In genomic region chr1:46411601-46412341, GRCh38 we compare ENCODE assay signal across 11 cellular contexts. TPM values are rescaled to one million over a fixed set of nuclear protein-coding genes. Genes with fewer than 3 reads are reported as not detected.
DNase-seq lines count a peak whose midpoint lies in the region; ATAC-seq and TF ChIP-seq lines count a peak whose summit lies in the region.
"Had no signal": no experiment of that assay in that cellular context is flagged by ENCODE, and none has a peak within 500 bp of the region (broad histone marks: within the 10 kb centered on the region; RNA-seq: fewer than 3 reads in every experiment).

No MANE protein-coding gene starts in this region.

- no peak overlapping the region for H4K5ac ChIP-seq in IMR-90 (ENCODE audit: low read depth, low read length)

- no peak overlapping the region for H4K91ac ChIP-seq in IMR-90 (ENCODE audit: insufficient read depth, low read depth, low read length)

- 0 out of 2 replicates have a peak, but pooled peaks cover 9% of the 10 kb centered on the region for H3K9me1 ChIP-seq in IMR-90 (ENCODE audit: insufficient read depth, low read length)

- TF ChIP-seq CTCF in IMR-90 (conservative IDR thresholded peaks at IDR 0.05; ENCODE audit: low read depth, low read length), result 0 out of 2 replicates have a peak, but pooled peaks have one; percentile 10
- peak; percentile 63 for TF ChIP-seq CTCF in brain microvascular endothelial cell (IDR thresholded peaks at IDR 0.05; ENCODE audit: low read depth, low read length, missing control alignments)
- TF ChIP-seq CTCF in nephron progenitor cell (IDR thresholded peaks at IDR 0.05), result peak; percentile 44

- WGBS in IMR-90 (ENCODE audit: extremely low coverage in 2 of 2, insufficient read length in 1 of 2), 2 experiments, result 78% methylated on average over 13 of the region's 16 CpGs; no CpG with 5 or more reads in 1 of the 2 experiments

- H3K79me1 ChIP-seq in IMR-90 (ENCODE audit: low read depth in 1 of 2, low read length in 2 of 2), result no peaks in the 10 kb centered on the region

- H3K36me3 Mint-ChIP-seq in activated CD4-positive, alpha-beta T cell treated with anti-CD3 and anti-CD28 coated beads, Interleukin-2, amount 10 ng/mL, durations not matched to agents 24 days and 14 days (ENCODE audit: low read depth), result no peaks in the 10 kb centered on the region
- no peaks in the 10 kb centered on the region for H3K36me3 Mint-ChIP-seq in nephron progenitor cell (ENCODE audit: low read depth)
- H3K36me3 Mint-ChIP-seq in activated T-helper 1 cell treated with anti-CD3 and anti-CD28 coated beads, Interleukin-12 subunit alpha, Interleukin-12 subunit beta, Interleukin-2, Interleukin-4 antibody, amounts not matched to agents 30 ng/mL and 10 ng/mL and 1 ng/mL, durations not matched to agents 14 hours and 24 hours and 36 hours (ENCODE audit: low read depth), result no peaks in the 10 kb centered on the region

- H3K9me3 Mint-ChIP-seq in activated CD4-positive, alpha-beta T cell treated with anti-CD3 and anti-CD28 coated beads, Interleukin-2, amount 10 ng/mL, durations not matched to agents 24 days and 14 days, result no peaks in the 10 kb centered on the region
- no peaks in the 10 kb centered on the region for H3K9me3 Mint-ChIP-seq in nephron progenitor cell
- no peaks in the 10 kb centered on the region for H3K9me3 Mint-ChIP-seq in activated T-helper 1 cell treated with anti-CD3 and anti-CD28 coated beads, Interleukin-12 subunit alpha, Interleukin-12 subunit beta, Interleukin-2, Interleukin-4 antibody, amounts not matched to agents 30 ng/mL and 10 ng/mL and 1 ng/mL, durations not matched to agents 14 hours and 24 hours and 36 hours

- H2AK5ac ChIP-seq in IMR-90 (ENCODE audit: low read depth, low read length), result no peak overlapping the region

- H3K27me3 Mint-ChIP-seq in activated CD4-positive, alpha-beta T cell treated with anti-CD3 and anti-CD28 coated beads, Interleukin-2, amount 10 ng/mL, durations not matched to agents 24 days and 14 days, result no peaks in the 10 kb centered on the region
- H3K27me3 Mint-ChIP-seq in nephron progenitor cell (ENCODE audit: low read depth, poor library complexity), result peaks cover 15% of the 10 kb centered on the region
- peaks cover 4% of the 10 kb centered on the region for H3K27me3 Mint-ChIP-seq in activated T-helper 1 cell treated with anti-CD3 and anti-CD28 coated beads, Interleukin-12 subunit alpha, Interleukin-12 subunit beta, Interleukin-2, Interleukin-4 antibody, amounts not matched to agents 30 ng/mL and 10 ng/mL and 1 ng/mL, durations not matched to agents 14 hours and 24 hours and 36 hours (ENCODE audit: insufficient read depth)

- dilution Hi-C loops in IMR-90 (cut with HindIII; ENCODE audit: low sequenced_read_pairs, unreplicated experiment), result no loop called here

- H3K4me3 Mint-ChIP-seq in activated CD4-positive, alpha-beta T cell treated with anti-CD3 and anti-CD28 coated beads, Interleukin-2, amount 10 ng/mL, durations not matched to agents 24 days and 14 days, result no peak overlapping the region
- H3K4me3 Mint-ChIP-seq in nephron progenitor cell, result no peak overlapping the region
- H3K4me3 Mint-ChIP-seq in activated T-helper 1 cell treated with anti-CD3 and anti-CD28 coated beads, Interleukin-12 subunit alpha, Interleukin-12 subunit beta, Interleukin-2, Interleukin-4 antibody, amounts not matched to agents 30 ng/mL and 10 ng/mL and 1 ng/mL, durations not matched to agents 14 hours and 24 hours and 36 hours, result no peak overlapping the region

- CTCF ChIA-PET in IMR-90 (lab: Yijun Ruan, JAX), result no interaction called here

- H2AK9ac ChIP-seq in IMR-90 (replicated peaks; ENCODE audit: low read depth, low read length, poor library complexity), result no peak overlapping the region

- no peak overlapping the region for H3K27ac ChIP-seq in IMR-90 (ENCODE audit: insufficient read depth, low read length)
- H3K27ac ChIP-seq in brain microvascular endothelial cell, result no peak overlapping the region
- H3K27ac ChIP-seq: gastroesophageal sphincter, vagina had no signal

- no peak overlapping the region for H2BK120ac ChIP-seq in IMR-90 (ENCODE audit: low read depth, low read length)

- H3K36me3 ChIP-seq in IMR-90 (ENCODE audit: control insufficient read depth, insufficient read depth, low read length) (no peaks in the 10 kb centered on the region), brain microvascular endothelial cell (replicated peaks) (no peaks in the 10 kb centered on the region)

- H3K23ac ChIP-seq in IMR-90 (ENCODE audit: low read depth, low read length), result no peak overlapping the region

- no peaks in the 10 kb centered on the region for H4K20me1 ChIP-seq in IMR-90 (ENCODE audit: insufficient read depth, low read length)

- intact Hi-C loops in activated CD4-positive, alpha-beta T cell treated with anti-CD3 and anti-CD28 coated beads, Interleukin-2, amount 10 ng/mL, durations not matched to agents 24 days and 14 days (cut with micrococcal nuclease), result no loop called here
- intact Hi-C loops in IMR-90 (cut with micrococcal nuclease), result no loop called here
- intact Hi-C loops in activated T-helper 1 cell treated with anti-CD3 and anti-CD28 coated beads, Interleukin-12 subunit alpha, Interleukin-12 subunit beta, Interleukin-2, Interleukin-4 antibody, amounts not matched to agents 30 ng/mL and 10 ng/mL and 1 ng/mL, durations not matched to agents 14 hours and 24 hours and 36 hours (cut with micrococcal nuclease), result no loop called here

- no peak overlapping the region for H2BK20ac ChIP-seq in IMR-90 (ENCODE audit: low read depth, low read length)

- no TSS peak for BruUV-seq in IMR-90 (replicated peaks; lab: Mats Ljungman, UMichigan)

- no peak overlapping the region for H2BK15ac ChIP-seq in IMR-90 (ENCODE audit: low read depth, low read length)

- no peak overlapping the region for H3K18ac ChIP-seq in IMR-90 (ENCODE audit: low read depth, low read length)

- no peak overlapping the region for H2BK5ac ChIP-seq in IMR-90 (ENCODE audit: low read depth, low read length, poor library complexity, severe bottlenecking)

- no peaks in the 10 kb centered on the region for H3K4me1 Mint-ChIP-seq in activated CD4-positive, alpha-beta T cell treated with anti-CD3 and anti-CD28 coated beads, Interleukin-2, amount 10 ng/mL, durations not matched to agents 24 days and 14 days
- H3K4me1 Mint-ChIP-seq in nephron progenitor cell, result peaks cover 39% of the 10 kb centered on the region
- H3K4me1 Mint-ChIP-seq in activated T-helper 1 cell treated with anti-CD3 and anti-CD28 coated beads, Interleukin-12 subunit alpha, Interleukin-12 subunit beta, Interleukin-2, Interleukin-4 antibody, amounts not matched to agents 30 ng/mL and 10 ng/mL and 1 ng/mL, durations not matched to agents 14 hours and 24 hours and 36 hours (ENCODE audit: low read depth), result no peaks in the 10 kb centered on the region

- no peak overlapping the region for H3K4me2 ChIP-seq in IMR-90 (ENCODE audit: low read depth, low read length)

- no peak for TF ChIP-seq RAD21 in IMR-90 (IDR thresholded peaks at IDR 0.05; ENCODE audit: low read length)

- no peak overlapping the region for H4K8ac ChIP-seq in IMR-90 (ENCODE audit: low read depth in 2 of 2, low read length in 2 of 2)

- ATAC-seq in IMR-90 (ENCODE audit: low read depth), result no peak
- ATAC-seq in GM18868 (IDR thresholded peaks at IDR 0.05; ENCODE audit: unreplicated experiment), result no peak
- ATAC-seq: gastroesophageal sphincter had no signal

- H3K4ac ChIP-seq in IMR-90 (ENCODE audit: low read depth, low read length), result no peak overlapping the region

- H3K27me3 ChIP-seq in IMR-90 (ENCODE audit: control insufficient read depth, insufficient read depth, low read length) (peaks cover 35% of the 10 kb centered on the region), brain microvascular endothelial cell (replicated peaks) (peaks cover 1% of the 10 kb centered on the region)
- H3K27me3 ChIP-seq: gastroesophageal sphincter, vagina had no signal

- H3K14ac ChIP-seq in IMR-90 (replicated peaks; ENCODE audit: low read depth, low read length), result no peak overlapping the region

- no peak overlapping the region for H2AFZ ChIP-seq in IMR-90 (replicated peaks; ENCODE audit: low read length, poor library complexity)

- H3K9me3 ChIP-seq in IMR-90 (ENCODE audit: control insufficient read depth, insufficient read depth, low read length), result no peaks in the 10 kb centered on the region
- H3K9me3 ChIP-seq: gastroesophageal sphincter, vagina had no signal

- no peak overlapping the region for H3K9ac ChIP-seq in IMR-90 (ENCODE audit: low read depth, low read length)

- peak; percentile 70 for DNase-seq in activated CD4-positive, alpha-beta T cell treated with anti-CD3 and anti-CD28 coated beads, Interleukin-2, amount 10 ng/mL, durations not matched to agents 24 days and 14 days
- no peak for DNase-seq in activated CD4-positive, alpha-beta T cell treated with anti-CD3 and anti-CD28 coated beads, Interleukin-2, amount 50 U/mL, for 4 hours
- DNase-seq in IMR-90, result no peak
- DNase-seq in brain microvascular endothelial cell, result no peak
- peak; percentile 29 for DNase-seq in nephron progenitor cell
- no peak for DNase-seq in DMS 273 treated with DMSO at 0.1 percent for 48 hours (lab: John Stamatoyannopoulos, UW)
- no peak for DNase-seq in activated T-helper 1 cell treated with anti-CD3 and anti-CD28 coated beads, Interleukin-12 subunit alpha, Interleukin-12 subunit beta, Interleukin-2, Interleukin-4 antibody, amounts not matched to agents 30 ng/mL and 10 ng/mL and 1 ng/mL, durations not matched to agents 14 hours and 24 hours and 36 hours (ENCODE audit: low spot score)
- DNase-seq: NCI-H82 had no signal

- POLR2A ChIA-PET in IMR-90 (lab: Charles Lee; ENCODE audit: unreplicated experiment), result no interaction called here

- H3K56ac ChIP-seq in IMR-90 (ENCODE audit: extremely low read depth, insufficient read depth, low read length), result no peak overlapping the region

- no peak for TF ChIP-seq POLR2A in IMR-90 (IDR thresholded peaks at IDR 0.05; ENCODE audit: low read depth, low read length)

- no peaks in the 10 kb centered on the region; the same call in 1 of the 2 replicates for H3K4me1 ChIP-seq in IMR-90 (ENCODE audit: control insufficient read depth, insufficient read depth, low read length)

- H3K27ac Mint-ChIP-seq in activated CD4-positive, alpha-beta T cell treated with anti-CD3 and anti-CD28 coated beads, Interleukin-2, amount 10 ng/mL, durations not matched to agents 24 days and 14 days, result no peak overlapping the region
- H3K27ac Mint-ChIP-seq in nephron progenitor cell, result no peak overlapping the region
- H3K27ac Mint-ChIP-seq in activated T-helper 1 cell treated with anti-CD3 and anti-CD28 coated beads, Interleukin-12 subunit alpha, Interleukin-12 subunit beta, Interleukin-2, Interleukin-4 antibody, amounts not matched to agents 30 ng/mL and 10 ng/mL and 1 ng/mL, durations not matched to agents 14 hours and 24 hours and 36 hours, result no peak overlapping the region

- no peak overlapping the region for H3K4me3 ChIP-seq in IMR-90 (ENCODE audit: insufficient read depth, low read depth, low read length)
- H3K4me3 ChIP-seq in brain microvascular endothelial cell (ENCODE audit: low read depth, low read length), result no peak overlapping the region
- H3K4me3 ChIP-seq: gastroesophageal sphincter, vagina had no signal

- in situ Hi-C loops in IMR-90 (cut with MboI; ENCODE audit: low sequenced_read_pairs), result loop anchor here (25.0 kb wide), 1 partner anchor 301 kb away; the partner anchor contains the start of gene EFCAB14
- in situ Hi-C loops in brain microvascular endothelial cell (cut with HindIII; ENCODE audit: low pct_ligation_motif_present, low sequenced_read_pairs), result no loop called here

RNA-seq across cellular contexts. Expression of gene FAAH, which starts 17.7 kb away (rescaled TPM):
- 4.6 and 6.8 TPM in 2 replicates for total RNA-seq in activated CD4-positive, alpha-beta T cell treated with anti-CD3 and anti-CD28 coated beads, Interleukin-2, amount 10 ng/mL, durations not matched to agents 24 days and 14 days
- total RNA-seq in IMR-90 (2012; rRNA removed), result under 0.01 TPM in 1 of 2 replicates, not detected in the other
- 0.19 and 0.29 TPM in 2 replicates for polyA plus RNA-seq in IMR-90 (2012; rRNA removed)
- polyA plus RNA-seq in IMR-90 (2012; cell fraction: cytosol; rRNA removed), result 0.12 and 0.27 TPM in 2 replicates
- polyA plus RNA-seq in IMR-90 (2012; cell fraction: nucleus; rRNA removed; ENCODE audit: low replicate concordance), result 2.3 and 3.0 TPM in 2 replicates
- 4.4 and 5.0 TPM in 2 replicates for total RNA-seq in activated T-helper 1 cell treated with anti-CD3 and anti-CD28 coated beads, Interleukin-12 subunit alpha, Interleukin-12 subunit beta, Interleukin-2, Interleukin-4 antibody, amounts not matched to agents 30 ng/mL and 10 ng/mL and 1 ng/mL, durations not matched to agents 14 hours and 24 hours and 36 hours

Comparison
In these comparisons a context has a peak if more than half of its experiments do, and no peak if none do; other contexts are left out.
1. DNase-seq: peak in activated CD4-positive, alpha-beta T cell treated with anti-CD3 and anti-CD28 coated beads, Interleukin-2, amount 10 ng/mL, durations not matched to agents 24 days and 14 days (single experiment) and nephron progenitor cell (single experiment); none in activated CD4-positive, alpha-beta T cell treated with anti-CD3 and anti-CD28 coated beads, Interleukin-2, amount 50 U/mL, for 4 hours (0 of 2), IMR-90 (single experiment), brain microvascular endothelial cell (single experiment), DMS 273 treated with DMSO at 0.1 percent for 48 hours (single experiment) and activated T-helper 1 cell treated with anti-CD3 and anti-CD28 coated beads, Interleukin-12 subunit alpha, Interleukin-12 subunit beta, Interleukin-2, Interleukin-4 antibody, amounts not matched to agents 30 ng/mL and 10 ng/mL and 1 ng/mL, durations not matched to agents 14 hours and 24 hours and 36 hours (single experiment).
2. CTCF ChIP-seq: peak in every context shown above with its lines; median percentile 63 in brain microvascular endothelial cell; 44 in nephron progenitor cell; 10 in IMR-90.